Comparison of ENCODE assay signal across 1 cellular context in genomic region chr15:68820589-68821189, GRCh38.
A peak's percentile ranks its signal among the peaks of the same experiment; 100 is the strongest.
TF ChIP-seq lines count a peak whose summit lies in the region.

TSS of gene ANP32A (minus strand) at chr15:68820895. CDS start at chr15:68820751, 144 bp downstream.

TF ChIP-seq in K562, 482 proteins besides CTCF, POLR2A, EP300 and RAD21 (continued from another document):
- TF ChIP-seq CGGBP1 (CRISPR knock-in tag; IDR thresholded peaks at IDR 0.05) = no peak
- peak; percentile 81 for TF ChIP-seq RFX1 (IDR thresholded peaks at IDR 0.05)
- peak; percentile 67 for TF ChIP-seq CREM (IDR thresholded peaks at IDR 0.05; ENCODE audit: low read depth)
- no peak for TF ChIP-seq ZNF707 (CRISPR knock-in tag; conservative IDR thresholded peaks at IDR 0.05)
